Comparison of ENCODE assay signal across 1 cellular context in genomic region chrX:40109288-40110008, GRCh38.
TF ChIP-seq lines count a peak whose summit lies in the region.

No MANE protein-coding gene starts in this region.

TF ChIP-seq in HEK293, 187 proteins besides CTCF, POLR2A, EP300 and RAD21 (continued from another document and continues in another):
- TF ChIP-seq ZBTB11 (tag by site-specific recombination; conservative IDR thresholded peaks at IDR 0.05; ENCODE audit: low read depth) (no peak), GLIS1 (tag by site-specific recombination; IDR thresholded peaks at IDR 0.05) (peak; percentile 62), ZNF521 (tag by site-specific recombination; IDR thresholded peaks at IDR 0.05) (no peak), ZNF324 (tag by site-specific recombination; IDR thresholded peaks at IDR 0.05) (no peak), KLF17 (tag by site-specific recombination; IDR thresholded peaks at IDR 0.05) (no peak), ZNF530 (tag by site-specific recombination; IDR thresholded peaks at IDR 0.05; ENCODE audit: low read depth) (no peak), ZSCAN16 (tag by site-specific recombination; IDR thresholded peaks at IDR 0.05) (no peak), IKZF3 (tag by site-specific recombination; IDR thresholded peaks at IDR 0.05) (peak; percentile 63), ZNF600 (tag by site-specific recombination; IDR thresholded peaks at IDR 0.05) (no peak), ZNF561 (tag by site-specific recombination; IDR thresholded peaks at IDR 0.05; ENCODE audit: borderline replicate concordance) (0 out of 2 replicates have a peak, but pooled peaks have one; percentile 30), ZNF785 (tag by site-specific recombination; IDR thresholded peaks at IDR 0.05) (no peak), ZNF292 (tag by site-specific recombination; IDR thresholded peaks at IDR 0.05; ENCODE audit: borderline replicate concordance, low read depth) (no peak), ZNF302 (tag by site-specific recombination; IDR thresholded peaks at IDR 0.05; ENCODE audit: low read depth) (no peak), EGR2 (tag by site-specific recombination; IDR thresholded peaks at IDR 0.05; ENCODE audit: low read depth) (peak; percentile 64), ZIC2 (tag by site-specific recombination; IDR thresholded peaks at IDR 0.05) (peak; percentile 82), ZNF26 (tag by site-specific recombination; IDR thresholded peaks at IDR 0.05) (no peak), MEIS1 (CRISPR knock-in tag; IDR thresholded peaks at IDR 0.05; ENCODE audit: borderline replicate concordance) (0 out of 2 replicates have a peak, but pooled peaks have one; percentile 39), ZNF555 (tag by site-specific recombination; conservative IDR thresholded peaks at IDR 0.05) (no peak), ZNF830 (tag by site-specific recombination; IDR thresholded peaks at IDR 0.05; ENCODE audit: low read depth) (no peak), ZNF239 (tag by site-specific recombination; IDR thresholded peaks at IDR 0.05) (no peak), HOXD13 (CRISPR knock-in tag; IDR thresholded peaks at IDR 0.05; ENCODE audit: borderline replicate concordance) (no peak), ZBTB7A (tag by site-specific recombination; IDR thresholded peaks at IDR 0.05; ENCODE audit: low read depth) (no peak), SP3 (tag by site-specific recombination; IDR thresholded peaks at IDR 0.05) (peak; percentile 34; the same call in 1 of the 2 replicates), ZSCAN5A (tag by site-specific recombination; IDR thresholded peaks at IDR 0.05) (no peak), ZNF19 (tag by site-specific recombination; IDR thresholded peaks at IDR 0.05; ENCODE audit: low read depth) (no peak), TCF7L2 (IDR thresholded peaks at IDR 0.05; ENCODE audit: borderline replicate concordance, low read depth, low read length) (no peak), ZNF174 (tag by site-specific recombination; IDR thresholded peaks at IDR 0.05) (no peak), ZNF544 (tag by site-specific recombination; IDR thresholded peaks at IDR 0.05) (no peak), BCL11A (tag by site-specific recombination; IDR thresholded peaks at IDR 0.05; ENCODE audit: low read depth) (no peak), ZNF660 (tag by site-specific recombination; IDR thresholded peaks at IDR 0.05) (no peak), GLIS2 (tag by site-specific recombination; IDR thresholded peaks at IDR 0.05) (peak; percentile 77), ZNF10 (tag by site-specific recombination; IDR thresholded peaks at IDR 0.05) (no peak), ZNF654 (tag by site-specific recombination; IDR thresholded peaks at IDR 0.05; ENCODE audit: low read depth) (no peak), ZFP3 (tag by site-specific recombination; IDR thresholded peaks at IDR 0.05; ENCODE audit: low read depth) (no peak), HOXC10 (CRISPR knock-in tag; IDR thresholded peaks at IDR 0.05) (no peak), SCRT2 (tag by site-specific recombination; IDR thresholded peaks at IDR 0.05) (no peak), ZBTB17 (tag by site-specific recombination; IDR thresholded peaks at IDR 0.05) (no peak), ZNF341 (tag by site-specific recombination; IDR thresholded peaks at IDR 0.05; ENCODE audit: low read depth) (peak; percentile 60), ZBTB10 (tag by site-specific recombination; IDR thresholded peaks at IDR 0.05) (no peak), ZBTB20 (tag by site-specific recombination; IDR thresholded peaks at IDR 0.05) (no peak; the same call in 1 of the 2 replicates), REPIN1 (tag by site-specific recombination; IDR thresholded peaks at IDR 0.05; ENCODE audit: low read depth) (no peak), ZFHX2 (tag by site-specific recombination; conservative IDR thresholded peaks at IDR 0.05) (peak; percentile 70), KLF1 (tag by site-specific recombination; IDR thresholded peaks at IDR 0.05) (no peak), ZNF426 (tag by site-specific recombination; IDR thresholded peaks at IDR 0.05) (no peak), ZNF214 (tag by site-specific recombination; IDR thresholded peaks at IDR 0.05; ENCODE audit: borderline replicate concordance) (no peak), ZNF155 (tag by site-specific recombination; IDR thresholded peaks at IDR 0.05) (no peak), ZBTB1 (tag by site-specific recombination; IDR thresholded peaks at IDR 0.05) (no peak), ZSCAN23 (tag by site-specific recombination; IDR thresholded peaks at IDR 0.05) (no peak), ZNF394 (tag by site-specific recombination; IDR thresholded peaks at IDR 0.05; ENCODE audit: borderline replicate concordance) (no peak)
- TF ChIP-seq, protein P1, sequence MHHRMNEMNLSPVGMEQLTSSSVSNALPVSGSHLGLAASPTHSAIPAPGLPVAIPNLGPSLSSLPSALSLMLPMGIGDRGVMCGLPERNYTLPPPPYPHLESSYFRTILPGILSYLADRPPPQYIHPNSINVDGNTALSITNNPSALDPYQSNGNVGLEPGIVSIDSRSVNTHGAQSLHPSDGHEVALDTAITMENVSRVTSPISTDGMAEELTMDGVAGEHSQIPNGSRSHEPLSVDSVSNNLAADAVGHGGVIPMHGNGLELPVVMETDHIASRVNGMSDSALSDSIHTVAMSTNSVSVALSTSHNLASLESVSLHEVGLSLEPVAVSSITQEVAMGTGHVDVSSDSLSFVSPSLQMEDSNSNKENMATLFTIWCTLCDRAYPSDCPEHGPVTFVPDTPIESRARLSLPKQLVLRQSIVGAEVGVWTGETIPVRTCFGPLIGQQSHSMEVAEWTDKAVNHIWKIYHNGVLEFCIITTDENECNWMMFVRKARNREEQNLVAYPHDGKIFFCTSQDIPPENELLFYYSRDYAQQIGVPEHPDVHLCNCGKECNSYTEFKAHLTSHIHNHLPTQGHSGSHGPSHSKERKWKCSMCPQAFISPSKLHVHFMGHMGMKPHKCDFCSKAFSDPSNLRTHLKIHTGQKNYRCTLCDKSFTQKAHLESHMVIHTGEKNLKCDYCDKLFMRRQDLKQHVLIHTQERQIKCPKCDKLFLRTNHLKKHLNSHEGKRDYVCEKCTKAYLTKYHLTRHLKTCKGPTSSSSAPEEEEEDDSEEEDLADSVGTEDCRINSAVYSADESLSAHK (tag by site-specific recombination; IDR thresholded peaks at IDR 0.05) = no peak
- TF ChIP-seq, protein P2, sequence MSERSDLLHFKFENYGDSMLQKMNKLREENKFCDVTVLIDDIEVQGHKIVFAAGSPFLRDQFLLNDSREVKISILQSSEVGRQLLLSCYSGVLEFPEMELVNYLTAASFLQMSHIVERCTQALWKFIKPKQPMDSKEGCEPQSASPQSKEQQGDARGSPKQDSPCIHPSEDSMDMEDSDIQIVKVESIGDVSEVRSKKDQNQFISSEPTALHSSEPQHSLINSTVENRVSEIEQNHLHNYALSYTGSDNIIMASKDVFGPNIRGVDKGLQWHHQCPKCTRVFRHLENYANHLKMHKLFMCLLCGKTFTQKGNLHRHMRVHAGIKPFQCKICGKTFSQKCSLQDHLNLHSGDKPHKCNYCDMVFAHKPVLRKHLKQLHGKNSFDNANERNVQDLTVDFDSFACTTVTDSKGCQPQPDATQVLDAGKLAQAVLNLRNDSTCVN (tag by site-specific recombination; optimal IDR thresholded peaks at IDR 0.05) = peak; percentile 36
- TF ChIP-seq, protein P3, sequence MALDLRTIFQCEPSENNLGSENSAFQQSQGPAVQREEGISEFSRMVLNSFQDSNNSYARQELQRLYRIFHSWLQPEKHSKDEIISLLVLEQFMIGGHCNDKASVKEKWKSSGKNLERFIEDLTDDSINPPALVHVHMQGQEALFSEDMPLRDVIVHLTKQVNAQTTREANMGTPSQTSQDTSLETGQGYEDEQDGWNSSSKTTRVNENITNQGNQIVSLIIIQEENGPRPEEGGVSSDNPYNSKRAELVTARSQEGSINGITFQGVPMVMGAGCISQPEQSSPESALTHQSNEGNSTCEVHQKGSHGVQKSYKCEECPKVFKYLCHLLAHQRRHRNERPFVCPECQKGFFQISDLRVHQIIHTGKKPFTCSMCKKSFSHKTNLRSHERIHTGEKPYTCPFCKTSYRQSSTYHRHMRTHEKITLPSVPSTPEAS (tag by site-specific recombination; IDR thresholded peaks at IDR 0.05) = no peak
- TF ChIP-seq, protein P4, sequence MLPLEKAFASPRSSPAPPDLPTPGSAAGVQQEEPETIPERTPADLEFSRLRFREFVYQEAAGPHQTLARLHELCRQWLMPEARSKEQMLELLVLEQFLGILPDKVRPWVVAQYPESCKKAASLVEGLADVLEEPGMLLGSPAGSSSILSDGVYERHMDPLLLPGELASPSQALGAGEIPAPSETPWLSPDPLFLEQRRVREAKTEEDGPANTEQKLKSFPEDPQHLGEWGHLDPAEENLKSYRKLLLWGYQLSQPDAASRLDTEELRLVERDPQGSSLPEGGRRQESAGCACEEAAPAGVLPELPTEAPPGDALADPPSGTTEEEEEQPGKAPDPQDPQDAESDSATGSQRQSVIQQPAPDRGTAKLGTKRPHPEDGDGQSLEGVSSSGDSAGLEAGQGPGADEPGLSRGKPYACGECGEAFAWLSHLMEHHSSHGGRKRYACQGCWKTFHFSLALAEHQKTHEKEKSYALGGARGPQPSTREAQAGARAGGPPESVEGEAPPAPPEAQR (tag by site-specific recombination; IDR thresholded peaks at IDR 0.05) = no peak
